In the genomic region with DNA sequence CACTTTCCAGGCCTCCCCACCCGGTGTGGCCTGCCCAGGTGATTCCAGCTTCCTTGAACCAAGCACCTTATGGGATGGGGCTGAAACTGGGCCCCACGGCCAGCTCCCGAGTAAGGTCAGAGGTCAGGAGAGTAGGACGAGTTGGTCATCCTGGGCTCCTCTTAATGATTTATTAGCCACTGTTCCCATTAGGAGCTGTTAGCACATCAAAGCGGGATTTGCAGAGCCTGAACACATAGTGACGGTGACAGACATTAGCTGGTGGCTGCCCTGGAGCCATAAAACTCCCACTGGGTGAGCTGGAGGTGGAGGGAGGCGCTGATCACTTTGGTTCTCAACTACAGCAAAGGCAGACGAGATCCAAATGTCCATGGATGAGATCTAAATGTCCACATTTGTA, we compare ENCODE assay signal across 35 cellular contexts. TPM values are rescaled to one million over a fixed set of nuclear protein-coding genes. Genes with fewer than 3 reads are reported as not detected.
"Had no signal": no experiment of that assay in that cellular context is flagged by ENCODE, and none has a peak within 500 bp of the region (broad histone marks: within the 10 kb centered on the region; RNA-seq: fewer than 3 reads in every experiment).

No MANE protein-coding gene starts in this region.

- FAIRE-seq: RCC 7860 had no signal

- H2AFZ ChIP-seq: PC-9 had no signal

- H3K27me3 ChIP-seq: brain microvascular endothelial cell had no signal

- H3K27ac ChIP-seq: brain microvascular endothelial cell, KMS-11, PC-9, RWPE1, VCaP had no signal

- H3K4me2 ChIP-seq: KMS-11, PC-9 had no signal

- DNase-seq: activated CD4-positive, alpha-beta memory T cell treated with anti-CD3 and anti-CD28 coated beads, Interleukin-2, amount 10 ng/mL, durations not matched to agents 7 days and 5 days; activated CD4-positive, alpha-beta T cell treated with anti-CD3 and anti-CD28 coated beads for 1 hour; activated CD4-positive, alpha-beta T cell treated with anti-CD3 and anti-CD28 coated beads for 48 hours; activated CD4-positive, CD25-positive, alpha-beta regulatory T cell; activated CD8-positive, alpha-beta memory T cell treated with anti-CD3 and anti-CD28 coated beads for 24 hours; activated CD8-positive, alpha-beta memory T cell treated with anti-CD3 and anti-CD28 coated beads, Interleukin-2, amount 10 ng/mL, durations not matched to agents 7 days and 5 days; activated CD8-positive, alpha-beta memory T cell treated with anti-CD3 and anti-CD28 coated beads, Interleukin-2, amount 50 U/mL, for 48 hours; activated effector memory CD4-positive, alpha-beta T cell treated with anti-CD3 and anti-CD28 coated beads, Interleukin-2, amount 50 U/mL, for 16 hours; activated naive CD4-positive, alpha-beta T cell; activated naive CD4-positive, alpha-beta T cell treated with anti-CD3 and anti-CD28 coated beads, Interleukin-2, amount 50 U/mL, for 16 hours; activated naive CD8-positive, alpha-beta T cell treated with anti-CD3 and anti-CD28 coated beads for 36 hours; activated T-cell treated with anti-CD3 and anti-CD28 coated beads, Interleukin-2, amount 50 U/mL, for 1 hour; activated T-cell treated with anti-CD3 and anti-CD28 coated beads, Interleukin-2, amount 50 U/mL, for 72 hours; amniotic stem cell; aorta; brain microvascular endothelial cell; MM.1S; MV-4-11; NCI-H1092; NCI-H1436 treated with DMSO at 0.1 percent for 48 hours; NCI-H1694 treated with DMSO at 0.1 percent for 48 hours; NCI-H2029; NCI-H510A; NCI-H748 treated with DMSO at 0.1 percent for 48 hours; NK-92 treated with Interleukin-12 subunit alpha and Interleukin-12 subunit beta, amount 100 ng/mL, for 24 hours; PC-9; SIG-M5; T-cell; T-helper 2 cell; T-helper 9 cell had no signal

- H3K9ac ChIP-seq: KMS-11 had no signal

- H3K4me3 ChIP-seq: PC-9 had no signal

RNA-seq across cellular contexts. Expression of a gene that starts 48.1 kb away (rescaled TPM):
- total RNA-seq: activated CD4-positive, alpha-beta memory T cell treated with anti-CD3 and anti-CD28 coated beads, Interleukin-2, amount 10 ng/mL, durations not matched to agents 7 days and 5 days; activated CD8-positive, alpha-beta memory T cell treated with anti-CD3 and anti-CD28 coated beads, Interleukin-2, amount 10 ng/mL, durations not matched to agents 7 days and 5 days; activated naive CD8-positive, alpha-beta T cell treated with anti-CD3 and anti-CD28 coated beads for 36 hours; activated T-cell treated with anti-CD3 and anti-CD28 coated beads, Interleukin-2, amount 50 U/mL, for 72 hours; activated T-helper 17 cell treated with anti-CD3 and anti-CD28 coated beads, Interleukin-2, amount 50 U/mL, for 72 hours had no signal
